In the genomic region with DNA sequence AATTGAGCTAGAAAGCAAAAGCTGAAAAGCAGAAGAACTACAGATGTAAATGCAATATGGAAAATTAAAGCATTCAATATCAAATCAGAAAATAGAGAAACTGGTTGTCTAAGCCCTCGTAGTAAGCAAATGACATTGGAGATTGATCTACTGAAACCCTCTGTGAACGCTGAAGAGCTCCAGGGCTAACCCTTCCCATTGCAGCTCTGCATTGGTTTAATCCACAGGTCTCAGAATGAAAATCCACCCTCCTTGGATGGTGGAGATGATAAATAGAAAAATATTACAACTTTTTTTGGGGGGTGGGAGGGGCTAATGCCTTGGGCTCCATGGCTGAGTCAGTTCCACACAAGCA, we compare ENCODE assay signal across 8 cellular contexts. TPM values are rescaled to one million over a fixed set of nuclear protein-coding genes. Genes with fewer than 3 reads are reported as not detected.
DNase-seq lines count a peak whose midpoint lies in the region; ATAC-seq and TF ChIP-seq lines count a peak whose summit lies in the region.

No MANE protein-coding gene starts in this region.

- no peaks in the 10 kb centered on the region for H3K9me2 ChIP-seq in GM23338 (ENCODE audit: insufficient read depth)

- H3K9me3 Mint-ChIP-seq in GM23338, result no peaks in the 10 kb centered on the region

- H3K27ac Mint-ChIP-seq in GM23338, result peak overlapping the region; percentile 98

- H3K27ac ChIP-seq in GM23338 (ENCODE audit: low read depth), result peak overlapping the region; percentile 92
- peak overlapping the region; percentile 76 to 88 (median 81) for H3K27ac ChIP-seq in Peyer's patch
- H3K27ac ChIP-seq in esophagus muscularis mucosa (replicated peaks in 1 of 4), result peak overlapping the region; percentile 94 to 95 (median 94)

- no peak for TF ChIP-seq EP300 in esophagus muscularis mucosa (IDR thresholded peaks at IDR 0.05)

- DNase-seq in GM23338 (ENCODE audit: low spot score) (no peak), Peyer's patch (no peak), esophagus muscularis mucosa (ENCODE audit: extremely low spot score) (no peak), HPDE6-E6E7 (ENCODE audit: extremely low spot score) (no peak), foreskin melanocyte (no peak)

- no peak overlapping the region for H3K4me3 ChIP-seq in GM23338
- H3K4me3 ChIP-seq in Peyer's patch, result peak overlapping the region in 1 of 4 donors; percentile 31
- H3K4me3 ChIP-seq in esophagus muscularis mucosa, result peak overlapping the region; percentile 27 to 45 (median 36)
- peak overlapping the region; percentile 41 for H3K4me3 ChIP-seq in skeletal muscle satellite cell (ENCODE audit: low read length)

- no peaks in the 10 kb centered on the region; the same call in 1 of the 2 replicates for H4K20me1 ChIP-seq in GM23338 (replicated peaks; ENCODE audit: insufficient read depth)

- H3F3A ChIP-seq in GM23338 (replicated peaks; ENCODE audit: low read depth), result no peaks in the 10 kb centered on the region

- ATAC-seq in GM23338 (no peak), GM18519 (IDR thresholded peaks at IDR 0.05; ENCODE audit: low FRiP score, unreplicated experiment) (no peak), HG03469 (IDR thresholded peaks at IDR 0.05; ENCODE audit: unreplicated experiment) (no peak)

- H3K4me3 Mint-ChIP-seq in GM23338, result no peak overlapping the region

- H3K4me1 Mint-ChIP-seq in GM23338, result peaks cover 43% of the 10 kb centered on the region

- no peaks in the 10 kb centered on the region for H3K27me3 ChIP-seq in GM23338 (ENCODE audit: insufficient read depth)
- H3K27me3 ChIP-seq in Peyer's patch, result no peaks in the 10 kb centered on the region
- H3K27me3 ChIP-seq in esophagus muscularis mucosa, result no peaks in the 10 kb centered on the region
- H3K27me3 ChIP-seq in skeletal muscle satellite cell (ENCODE audit: control insufficient read depth, insufficient read depth, low read length), result no peaks in the 10 kb centered on the region

- H3K27me3 Mint-ChIP-seq in GM23338 (ENCODE audit: insufficient read depth, low read depth, poor library complexity), result peaks cover 2% of the 10 kb centered on the region

- no peaks in the 10 kb centered on the region for H3K9me3 ChIP-seq in Peyer's patch
- H3K9me3 ChIP-seq in esophagus muscularis mucosa, result no peaks in the 10 kb centered on the region
- no peaks in the 10 kb centered on the region for H3K9me3 ChIP-seq in skeletal muscle satellite cell (replicated peaks; ENCODE audit: low read length)

- TF ChIP-seq CTCF in GM23338 (conservative IDR thresholded peaks at IDR 0.05; ENCODE audit: low read depth in 2 of 2) (no peak), Peyer's patch (IDR thresholded peaks at IDR 0.05) (no peak), esophagus muscularis mucosa (IDR thresholded peaks at IDR 0.05) (no peak)

- peaks cover 74% of the 10 kb centered on the region for H3K79me2 ChIP-seq in GM23338 (replicated peaks; ENCODE audit: insufficient read depth)

- 24% methylated on average over 2 of the region's 2 CpGs for WGBS in esophagus muscularis mucosa

- peak overlapping the region; percentile 81 for H3K9ac ChIP-seq in skeletal muscle satellite cell (ENCODE audit: low read depth, low read length)

- no peak overlapping the region for H2AFZ ChIP-seq in GM23338

- H3K36me3 Mint-ChIP-seq in GM23338 (ENCODE audit: low read depth), result peaks cover 8% of the 10 kb centered on the region; the same call in 2 of the 3 replicates

- H3K4me1 ChIP-seq in GM23338 (ENCODE audit: insufficient read depth), result peaks cover 13% of the 10 kb centered on the region
- peaks cover 5 to 43% (median 10%) of the 10 kb centered on the region in 4 donors for H3K4me1 ChIP-seq in Peyer's patch
- H3K4me1 ChIP-seq in esophagus muscularis mucosa, result peaks cover 75 to 100% (median 97%) of the 10 kb centered on the region in 4 donors
- H3K4me1 ChIP-seq in skeletal muscle satellite cell (ENCODE audit: control insufficient read depth, insufficient read depth, low read length), result peaks cover 73% of the 10 kb centered on the region

- TF ChIP-seq POLR2A in Peyer's patch (IDR thresholded peaks at IDR 0.05) (no peak), esophagus muscularis mucosa (IDR thresholded peaks at IDR 0.05; ENCODE audit: low read depth) (no peak)

- no peaks in the 10 kb centered on the region for H3K36me3 ChIP-seq in GM23338 (ENCODE audit: insufficient read depth)
- no peaks in the 10 kb centered on the region for H3K36me3 ChIP-seq in Peyer's patch
- no peaks in the 10 kb centered on the region for H3K36me3 ChIP-seq in esophagus muscularis mucosa
- peaks cover 33% of the 10 kb centered on the region for H3K36me3 ChIP-seq in skeletal muscle satellite cell (ENCODE audit: insufficient read depth, low read length)

- intact Hi-C loops in esophagus muscularis mucosa (cut with DNase I), result loop anchor here (5.0 kb wide), 1 partner anchor 42 kb away; a partner anchor contains a TSS

- H3K4me2 ChIP-seq in GM23338 (0 out of 2 replicates have a peak overlapping the region, but pooled peaks have one; percentile 12), skeletal muscle satellite cell (ENCODE audit: low read length) (peak overlapping the region; percentile 72)

TF ChIP-seq in GM23338, 12 proteins besides CTCF, POLR2A, EP300 and RAD21 (continues in another document):
- no peak for TF ChIP-seq NANOG (IDR thresholded peaks at IDR 0.05; ENCODE audit: borderline replicate concordance)
- no peak for TF ChIP-seq POLR2AphosphoS5 (IDR thresholded peaks at IDR 0.05; ENCODE audit: low read depth)
- TF ChIP-seq CREB1 (CRISPR knock-in tag; IDR thresholded peaks at IDR 0.05; ENCODE audit: low read depth), result no peak
- TF ChIP-seq ZNF331 (CRISPR knock-in tag; IDR thresholded peaks at IDR 0.05; ENCODE audit: low read depth), result no peak
- TF ChIP-seq ZNF114 (CRISPR knock-in tag; IDR thresholded peaks at IDR 0.05), result no peak
- TF ChIP-seq, protein P1, sequence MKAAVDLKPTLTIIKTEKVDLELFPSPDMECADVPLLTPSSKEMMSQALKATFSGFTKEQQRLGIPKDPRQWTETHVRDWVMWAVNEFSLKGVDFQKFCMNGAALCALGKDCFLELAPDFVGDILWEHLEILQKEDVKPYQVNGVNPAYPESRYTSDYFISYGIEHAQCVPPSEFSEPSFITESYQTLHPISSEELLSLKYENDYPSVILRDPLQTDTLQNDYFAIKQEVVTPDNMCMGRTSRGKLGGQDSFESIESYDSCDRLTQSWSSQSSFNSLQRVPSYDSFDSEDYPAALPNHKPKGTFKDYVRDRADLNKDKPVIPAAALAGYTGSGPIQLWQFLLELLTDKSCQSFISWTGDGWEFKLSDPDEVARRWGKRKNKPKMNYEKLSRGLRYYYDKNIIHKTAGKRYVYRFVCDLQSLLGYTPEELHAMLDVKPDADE (IDR thresholded peaks at IDR 0.05), result no peak
- no peak for TF ChIP-seq EZH2phosphoT487 (IDR thresholded peaks at IDR 0.05; ENCODE audit: unreplicated experiment)
- TF ChIP-seq, protein P2, sequence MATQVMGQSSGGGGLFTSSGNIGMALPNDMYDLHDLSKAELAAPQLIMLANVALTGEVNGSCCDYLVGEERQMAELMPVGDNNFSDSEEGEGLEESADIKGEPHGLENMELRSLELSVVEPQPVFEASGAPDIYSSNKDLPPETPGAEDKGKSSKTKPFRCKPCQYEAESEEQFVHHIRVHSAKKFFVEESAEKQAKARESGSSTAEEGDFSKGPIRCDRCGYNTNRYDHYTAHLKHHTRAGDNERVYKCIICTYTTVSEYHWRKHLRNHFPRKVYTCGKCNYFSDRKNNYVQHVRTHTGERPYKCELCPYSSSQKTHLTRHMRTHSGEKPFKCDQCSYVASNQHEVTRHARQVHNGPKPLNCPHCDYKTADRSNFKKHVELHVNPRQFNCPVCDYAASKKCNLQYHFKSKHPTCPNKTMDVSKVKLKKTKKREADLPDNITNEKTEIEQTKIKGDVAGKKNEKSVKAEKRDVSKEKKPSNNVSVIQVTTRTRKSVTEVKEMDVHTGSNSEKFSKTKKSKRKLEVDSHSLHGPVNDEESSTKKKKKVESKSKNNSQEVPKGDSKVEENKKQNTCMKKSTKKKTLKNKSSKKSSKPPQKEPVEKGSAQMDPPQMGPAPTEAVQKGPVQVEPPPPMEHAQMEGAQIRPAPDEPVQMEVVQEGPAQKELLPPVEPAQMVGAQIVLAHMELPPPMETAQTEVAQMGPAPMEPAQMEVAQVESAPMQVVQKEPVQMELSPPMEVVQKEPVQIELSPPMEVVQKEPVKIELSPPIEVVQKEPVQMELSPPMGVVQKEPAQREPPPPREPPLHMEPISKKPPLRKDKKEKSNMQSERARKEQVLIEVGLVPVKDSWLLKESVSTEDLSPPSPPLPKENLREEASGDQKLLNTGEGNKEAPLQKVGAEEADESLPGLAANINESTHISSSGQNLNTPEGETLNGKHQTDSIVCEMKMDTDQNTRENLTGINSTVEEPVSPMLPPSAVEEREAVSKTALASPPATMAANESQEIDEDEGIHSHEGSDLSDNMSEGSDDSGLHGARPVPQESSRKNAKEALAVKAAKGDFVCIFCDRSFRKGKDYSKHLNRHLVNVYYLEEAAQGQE (IDR thresholded peaks at IDR 0.05; ENCODE audit: unreplicated experiment), result no peak

RNA-seq across cellular contexts. Expression of a gene that starts 40.5 kb away (rescaled TPM):
- 78.2 and 89.5 TPM in 2 replicates for total RNA-seq in GM23338 (2014; rRNA removed; shearing (Covaris generic))
- 53.3 and 59.2 TPM in 2 replicates for polyA plus RNA-seq in GM23338 (2016; fragmentation: Nextera tagmentation; extraction: Ambion mirVana)
- total RNA-seq in Peyer's patch, result 100 to 1,000 TPM in 1 of 4 donors, 10 to 100 TPM in 3; 76.3 to 144 (median 87.4) TPM
- total RNA-seq in esophagus muscularis mucosa, result 100 to 1,000 TPM; 221 to 441 (median 315) TPM
- 282 and 318 TPM in 2 replicates for total RNA-seq in skeletal muscle satellite cell (2012; rRNA removed)

RNA-seq across cellular contexts. Expression of a gene that starts 57.1 kb away (rescaled TPM):
- 0.56 TPM in 1 of 2 replicates, not detected in the other for total RNA-seq in GM23338 (2014; rRNA removed; shearing (Covaris generic))
- polyA plus RNA-seq in GM23338 (2016; fragmentation: Nextera tagmentation; extraction: Ambion mirVana), result 0.16 TPM in 1 of 2 replicates, not detected in the other
- total RNA-seq in Peyer's patch (1 to 10 TPM; 2.4 to 9.4 (median 5.9) TPM), esophagus muscularis mucosa (10 to 100 TPM in 2 of 4 donors, 1 to 10 TPM in 2; 7.2 to 15.7 (median 10.0) TPM)
- 0.76 and 0.87 TPM in 2 replicates for total RNA-seq in skeletal muscle satellite cell (2012; rRNA removed)
